8 cellular contexts compared by ENCODE assay signal in genomic region chr18:3297025-3297984, GRCh38. TPM values are rescaled to one million over a fixed set of nuclear protein-coding genes. Genes with fewer than 3 reads are reported as not detected.
A peak's percentile ranks its signal among the peaks of the same experiment; 100 is the strongest.
DNase-seq lines count a peak whose midpoint lies in the region; ATAC-seq and TF ChIP-seq lines count a peak whose summit lies in the region.

No MANE protein-coding gene starts in this region.

- DNase-seq in NCI-H187 (lab: John Stamatoyannopoulos, UW) (peak; percentile 32 to 50), NCI-H187 treated with DMSO at 0.1 percent for 48 hours (lab: John Stamatoyannopoulos, UW) (no peak), NCI-H345 treated with DMSO at 0.1 percent for 48 hours (lab: John Stamatoyannopoulos, UW; ENCODE audit: unreplicated experiment) (peak; percentile 46), lower lobe of right lung (peak; percentile 93)
- DNase-seq in activated CD4-positive, alpha-beta T cell treated with anti-CD3 and anti-CD28 coated beads, Interleukin-2, amount 50 U/mL, for 24 hours (ENCODE audit: low read depth in 1 of 2, low spot score in 1 of 2), result peak; percentile 80 to 93
- peak; percentile 89 to 91 for DNase-seq in stimulated activated CD4-positive, alpha-beta T cell treated with anti-CD3 and anti-CD28 coated beads, Interleukin-4, amount 100 ng/mL, for 48 hours (ENCODE audit: low read depth in 2 of 2)

- ATAC-seq in HG03025 (IDR thresholded peaks at IDR 0.05; ENCODE audit: low FRiP score, unreplicated experiment) (peak; percentile 99), lower lobe of right lung (peak; percentile 97)

- peak overlapping the region; percentile 60 to 69 for H3K9ac ChIP-seq in duodenal mucosa (ENCODE audit: low read depth in 1 of 2, low read length in 2 of 2)

- H3K27me3 ChIP-seq in duodenal mucosa (ENCODE audit: control insufficient read depth in 1 of 2, insufficient read depth in 2 of 2, low read length in 2 of 2), result no peaks in the 10 kb centered on the region
- no peaks in the 10 kb centered on the region for H3K27me3 ChIP-seq in lower lobe of right lung (ENCODE audit: low read depth)

- H3K27ac ChIP-seq in duodenal mucosa (ENCODE audit: low read depth, low read length), result no peak overlapping the region
- H3K27ac ChIP-seq in lower lobe of right lung, result peak overlapping the region; percentile 70

- H3K36me3 ChIP-seq in duodenal mucosa (ENCODE audit: control insufficient read depth in 1 of 2, insufficient read depth in 2 of 2, low read length in 2 of 2) (no peaks in the 10 kb centered on the region), lower lobe of right lung (no peaks in the 10 kb centered on the region)

- H3K9me3 ChIP-seq in duodenal mucosa (ENCODE audit: control insufficient read depth in 1 of 2, low read length in 2 of 2), result no peaks in the 10 kb centered on the region
- H3K9me3 ChIP-seq in lower lobe of right lung, result no peaks in the 10 kb centered on the region

- intact Hi-C loops in lower lobe of right lung (cut with DNase I), result no loop called here

- H3K4me1 ChIP-seq in duodenal mucosa (ENCODE audit: control insufficient read depth in 1 of 2, insufficient read depth in 2 of 2, low read length in 2 of 2) (peaks cover 6 to 7% of the 10 kb centered on the region in 2 donors), lower lobe of right lung (peaks cover 6% of the 10 kb centered on the region)

- H3K4me3 ChIP-seq in duodenal mucosa (ENCODE audit: low read depth in 1 of 2, low read length in 2 of 2) (peak overlapping the region; percentile 88 to 89), lower lobe of right lung (peak overlapping the region; percentile 68)

- peak; percentile 55 for TF ChIP-seq CTCF in lower lobe of right lung (IDR thresholded peaks at IDR 0.05)

RNA-seq across cellular contexts. Expression of gene MYL12B, which starts 35.4 kb away (rescaled TPM):
- total RNA-seq in lower lobe of right lung, result 318 TPM

RNA-seq across cellular contexts. Expression of gene MYL12A, which starts 49.7 kb away (rescaled TPM):
- total RNA-seq in lower lobe of right lung, result 481 TPM
